In genomic region chr9:104682642-104683041, GRCh38 we compare ENCODE assay signal across 8 cellular contexts. TPM values are rescaled to one million over a fixed set of nuclear protein-coding genes. Genes with fewer than 3 reads are reported as not detected.
DNase-seq lines count a peak whose midpoint lies in the region; ATAC-seq and TF ChIP-seq lines count a peak whose summit lies in the region.

No MANE protein-coding gene starts in this region.

- H3K4me3 ChIP-seq in left lung (no peak overlapping the region), lower leg skin (ENCODE audit: low read depth, poor library complexity, severe bottlenecking) (no peak overlapping the region)

- no peak for TF ChIP-seq POLR2A in lower leg skin (IDR thresholded peaks at IDR 0.05)

- H3K36me3 ChIP-seq in left lung = no peaks in the 10 kb centered on the region

- no peak overlapping the region for H3K27ac ChIP-seq in left lung

- DNase-seq in GDM1 (lab: John Stamatoyannopoulos, UW) (peak; percentile 14), NCI-H524 (lab: John Stamatoyannopoulos, UW) (peak; percentile 49 to 82), astrocyte of the hippocampus (ENCODE audit: low read depth, low spot score) (peak; percentile 62), left lung (no peak), lower leg skin (ENCODE audit: low spot score in 2 of 2) (no peak)
- DNase-seq in stimulated activated naive CD4-positive, alpha-beta T cell treated with Interleukin-2 at 50 U/mL for 16 hours (lab: John Stamatoyannopoulos, UW) = no peak

- no peaks in the 10 kb centered on the region for H3K27me3 ChIP-seq in left lung

- no peaks in the 10 kb centered on the region for H3K4me1 ChIP-seq in left lung

- 12 to 19% methylated on average over 3 of the region's 3 CpGs for WGBS in lower leg skin, 2 donors

- no peaks in the 10 kb centered on the region for H3K9me3 ChIP-seq in left lung

- ATAC-seq in GM21423 (IDR thresholded peaks at IDR 0.05; ENCODE audit: unreplicated experiment) = peak; percentile 73
- peak; percentile 69 for ATAC-seq in HG03565 (IDR thresholded peaks at IDR 0.05; ENCODE audit: unreplicated experiment)
- peak; percentile 66 for ATAC-seq in left lung

- peak in 1 of 2 donors; percentile 20 for TF ChIP-seq CTCF in left lung (IDR thresholded peaks at IDR 0.05)
- TF ChIP-seq CTCF in lower leg skin (IDR thresholded peaks at IDR 0.05) = no peak

- intact Hi-C loops in left lung (cut with DNase I) = no loop called here
- intact Hi-C loops in lower leg skin (cut with DNase I; ENCODE audit: low total_unique reads) = no loop called here

RNA-seq across cellular contexts. Expression of gene OR13D1, which starts 11.7 kb away (rescaled TPM):
- not detected for total RNA-seq in left lung
- not detected for total RNA-seq in lower leg skin

Comparison
In these comparisons a context has a peak if more than half of its experiments do, and no peak if none do; other contexts are left out.
1. DNase-seq: peak in GDM1 (single experiment), NCI-H524 (2 of 2) and astrocyte of the hippocampus (single experiment); none in left lung (0 of 2), lower leg skin (0 of 2) and stimulated activated naive CD4-positive, alpha-beta T cell treated with Interleukin-2 at 50 U/mL for 16 hours (single experiment).
2. Peak in every context shown above with its lines, with median percentiles within 50 percentile points of each other: ATAC-seq.